Comparison of ENCODE assay signal across 22 cellular contexts in genomic region chr5:56337715-56338319, GRCh38.
DNase-seq lines count a peak whose midpoint lies in the region; ATAC-seq and TF ChIP-seq lines count a peak whose summit lies in the region.
"Had no signal": no experiment of that assay in that cellular context is flagged by ENCODE, and none has a peak within 500 bp of the region (broad histone marks: within the 10 kb centered on the region; RNA-seq: fewer than 3 reads in every experiment).

No MANE protein-coding gene starts in this region.

- peaks cover 9% of the 10 kb centered on the region for H3K9me3 ChIP-seq in IMR-90 (ENCODE audit: control insufficient read depth, insufficient read depth, low read length)
- H3K9me3 ChIP-seq: SJCRH30 had no signal

- no peak overlapping the region for H2BK5ac ChIP-seq in IMR-90 (ENCODE audit: low read depth, low read length, poor library complexity, severe bottlenecking)

- peaks cover 4% of the 10 kb centered on the region; the same call in 1 of the 2 replicates for H3K4me1 ChIP-seq in IMR-90 (ENCODE audit: control insufficient read depth, insufficient read depth, low read length)
- H3K4me1 ChIP-seq: SJCRH30 had no signal

- peaks cover 3 to 8% of the 10 kb centered on the region in 2 donors for H3K36me3 Mint-ChIP-seq in CD14-positive monocyte

- peak overlapping the region; percentile 63; the same call in 1 of the 2 replicates for H2BK20ac ChIP-seq in IMR-90 (ENCODE audit: low read depth, low read length)

- H3K4me1 Mint-ChIP-seq in CD14-positive monocyte, result peaks cover 8% of the 10 kb centered on the region

- intact Hi-C loops in CD14-positive monocyte (cut with micrococcal nuclease), result no loop called here
- intact Hi-C loops in IMR-90 (cut with micrococcal nuclease), result no loop called here

- BruUV-seq in IMR-90 (replicated peaks; lab: Mats Ljungman, UMichigan), result no TSS peak

- H3K4me2 ChIP-seq in IMR-90 (ENCODE audit: low read depth, low read length), result no peak overlapping the region; the same call in 1 of the 2 replicates

- H3K14ac ChIP-seq in IMR-90 (replicated peaks; ENCODE audit: low read depth, low read length), result 0 out of 2 replicates have a peak overlapping the region, but pooled peaks have one; percentile 14

- peaks cover 14 to 31% (median 27%) of the 10 kb centered on the region in 7 donors for H3K9me3 Mint-ChIP-seq in CD14-positive monocyte

- H3K18ac ChIP-seq in IMR-90 (ENCODE audit: low read depth, low read length), result peak overlapping the region; percentile 41; the same call in 1 of the 2 replicates

- no peak overlapping the region for H3K56ac ChIP-seq in IMR-90 (ENCODE audit: extremely low read depth, insufficient read depth, low read length)

- TF ChIP-seq CTCF in CD14-positive monocyte (IDR thresholded peaks at IDR 0.05) (no peak), IMR-90 (conservative IDR thresholded peaks at IDR 0.05; ENCODE audit: low read depth, low read length) (no peak), astrocyte of the spinal cord (IDR thresholded peaks at IDR 0.05; ENCODE audit: low read depth, low read length) (no peak)

- TF ChIP-seq RAD21 in IMR-90 (IDR thresholded peaks at IDR 0.05; ENCODE audit: low read length), result no peak

- peak overlapping the region; percentile 30; the same call in 1 of the 3 replicates for H2BK15ac ChIP-seq in IMR-90 (ENCODE audit: low read depth, low read length)

- H3K4ac ChIP-seq in IMR-90 (ENCODE audit: low read depth, low read length), result peak overlapping the region; percentile 36; the same call in 1 of the 2 replicates

- dilution Hi-C loops in IMR-90 (cut with HindIII; ENCODE audit: low sequenced_read_pairs, unreplicated experiment), result no loop called here

- H2AFZ ChIP-seq in IMR-90 (replicated peaks; ENCODE audit: low read length, poor library complexity), result no peak overlapping the region

- no peak overlapping the region for H3K4me3 Mint-ChIP-seq in CD14-positive monocyte
- H3K4me3 Mint-ChIP-seq: B cell had no signal

- no peak for TF ChIP-seq POLR2A in IMR-90 (IDR thresholded peaks at IDR 0.05; ENCODE audit: low read depth, low read length)

- H3K9me1 ChIP-seq in IMR-90 (ENCODE audit: insufficient read depth, low read length), result no peaks in the 10 kb centered on the region

- DNase-seq in CD14-positive monocyte (ENCODE audit: low spot score), result no peak
- DNase-seq in IMR-90, result no peak
- peak; percentile 36 for DNase-seq in astrocyte of the spinal cord (ENCODE audit: low read depth, low spot score)
- DNase-seq in kidney glomerular epithelial cell (lab: John Stamatoyannopoulos, UW), result peak; percentile 6
- no peak for DNase-seq in NCI-H774 (lab: John Stamatoyannopoulos, UW)
- DNase-seq in activated naive CD4-positive, alpha-beta T cell treated with Interleukin-2 at 50 U/mL for 16 hours, result no peak
- DNase-seq: DMS53, EL, GF-D8, KG1, NCI-H1092, NCI-H1436, NCI-H187 treated with DMSO at 0.1 percent for 48 hours, NCI-H345, NCI-H524, NCI-H82, SJCRH30 had no signal

- H2BK120ac ChIP-seq in IMR-90 (ENCODE audit: low read depth, low read length), result peak overlapping the region; percentile 20; the same call in 1 of the 2 replicates

- 97 to 100% methylated on average over 3 to 4 of the region's 5 CpGs for WGBS in IMR-90 (ENCODE audit: extremely low coverage in 2 of 2, insufficient read length in 1 of 2), 2 experiments

- peaks cover 0 to 3% (median 1%) of the 10 kb centered on the region in 3 donors for H3K27me3 Mint-ChIP-seq in CD14-positive monocyte (ENCODE audit: low read depth in 3 of 3)
- H3K27me3 Mint-ChIP-seq: B cell had no signal

- H4K8ac ChIP-seq in IMR-90 (ENCODE audit: low read depth in 2 of 2, low read length in 2 of 2), result no peak overlapping the region

- H4K20me1 ChIP-seq in IMR-90 (ENCODE audit: insufficient read depth, low read length), result no peaks in the 10 kb centered on the region

- H3K27ac ChIP-seq in IMR-90 (ENCODE audit: insufficient read depth, low read length), result no peak overlapping the region
- H3K27ac ChIP-seq: SJCRH30 had no signal

- no peak overlapping the region for H4K5ac ChIP-seq in IMR-90 (ENCODE audit: low read depth, low read length)

- H3K9ac ChIP-seq in IMR-90 (ENCODE audit: low read depth, low read length), result no peak overlapping the region

- no peaks in the 10 kb centered on the region for H3K79me1 ChIP-seq in IMR-90 (ENCODE audit: low read depth in 1 of 2, low read length in 2 of 2)

- no peak overlapping the region; the same call in 1 of the 2 replicates for H2AK5ac ChIP-seq in IMR-90 (ENCODE audit: low read depth, low read length)

- no peaks in the 10 kb centered on the region for H3K27me3 ChIP-seq in IMR-90 (ENCODE audit: control insufficient read depth, insufficient read depth, low read length)
- H3K27me3 ChIP-seq: SJCRH30 had no signal

- in situ Hi-C loops in IMR-90 (cut with MboI; ENCODE audit: low sequenced_read_pairs), result no loop called here
- in situ Hi-C loops in astrocyte of the spinal cord (cut with HindIII; ENCODE audit: low sequenced_read_pairs), result no loop called here

- peak overlapping the region in 6 of 7 donors; percentile 24 to 70 (median 60) for H3K27ac Mint-ChIP-seq in CD14-positive monocyte

- no peaks in the 10 kb centered on the region for H3K36me3 ChIP-seq in IMR-90 (ENCODE audit: control insufficient read depth, insufficient read depth, low read length)
- H3K36me3 ChIP-seq: SJCRH30 had no signal

- H3K23ac ChIP-seq in IMR-90 (ENCODE audit: low read depth, low read length), result no peak overlapping the region; the same call in 1 of the 2 replicates

- CTCF ChIA-PET in IMR-90 (lab: Yijun Ruan, JAX), result no interaction called here

- no peak overlapping the region for H2AK9ac ChIP-seq in IMR-90 (replicated peaks; ENCODE audit: low read depth, low read length, poor library complexity)

- H3K4me3 ChIP-seq in IMR-90 (ENCODE audit: insufficient read depth, low read depth, low read length), result no peak overlapping the region
- no peak overlapping the region for H3K4me3 ChIP-seq in astrocyte of the spinal cord (ENCODE audit: low read depth, low read length)
- H3K4me3 ChIP-seq: SJCRH30 had no signal

- ATAC-seq in IMR-90 (ENCODE audit: low read depth) (no peak), HG02970 (IDR thresholded peaks at IDR 0.05; ENCODE audit: low FRiP score, unreplicated experiment) (no peak), GM19455 (IDR thresholded peaks at IDR 0.05; ENCODE audit: unreplicated experiment) (no peak)
- ATAC-seq: HCT116, HepG2 had no signal

- H4K91ac ChIP-seq in IMR-90 (ENCODE audit: insufficient read depth, low read depth, low read length), result peak overlapping the region; percentile 11; the same call in 1 of the 2 replicates

- POLR2A ChIA-PET in IMR-90 (lab: Charles Lee; ENCODE audit: unreplicated experiment), result no interaction called here

TF ChIP-seq in IMR-90, 13 proteins besides CTCF, POLR2A, EP300 and RAD21:
- TF ChIP-seq CHD1 (IDR thresholded peaks at IDR 0.05; ENCODE audit: low read depth, low read length), result no peak
- TF ChIP-seq SMC3 (IDR thresholded peaks at IDR 0.05; ENCODE audit: low read depth, low read length), result no peak
- TF ChIP-seq MAZ (IDR thresholded peaks at IDR 0.05; ENCODE audit: borderline replicate concordance, low read depth, low read length), result no peak
- no peak for TF ChIP-seq BHLHE40 (IDR thresholded peaks at IDR 0.05; ENCODE audit: low read depth, low read length)
- no peak for TF ChIP-seq MXI1 (IDR thresholded peaks at IDR 0.05; ENCODE audit: borderline replicate concordance, low read depth, low read length)
- TF ChIP-seq FOS (IDR thresholded peaks at IDR 0.05; ENCODE audit: low read depth, low read length), result no peak
- TF ChIP-seq NFE2L2 (IDR thresholded peaks at IDR 0.05; ENCODE audit: low read depth, low read length), result no peak
- TF ChIP-seq ELK1 (IDR thresholded peaks at IDR 0.05; ENCODE audit: borderline replicate concordance, low read depth, low read length), result no peak
- TF ChIP-seq RFX5 (IDR thresholded peaks at IDR 0.05; ENCODE audit: low read depth, low read length), result no peak
- TF ChIP-seq MAFK (IDR thresholded peaks at IDR 0.05; ENCODE audit: low read depth, low read length), result no peak
- TF ChIP-seq USF2 (IDR thresholded peaks at IDR 0.05; ENCODE audit: low read depth, low read length), result no peak
- TF ChIP-seq CEBPB (IDR thresholded peaks at IDR 0.05; ENCODE audit: low read depth, low read length), result no peak
- TF ChIP-seq RCOR1 (IDR thresholded peaks at IDR 0.05; ENCODE audit: insufficient replicate concordance, low read length), result no peak

Comparison
In these comparisons a context has a peak if more than half of its experiments do, and no peak if none do; other contexts are left out.
1. DNase-seq: peak in astrocyte of the spinal cord (single experiment) and kidney glomerular epithelial cell (single experiment); none in CD14-positive monocyte (single experiment), IMR-90 (single experiment), NCI-H774 (single experiment) and activated naive CD4-positive, alpha-beta T cell treated with Interleukin-2 at 50 U/mL for 16 hours (single experiment).